ENCODE assay signal across 20 cellular contexts in genomic region chr5:1950096-1950707, GRCh38.
"Had no signal": no experiment of that assay in that cellular context is flagged by ENCODE, and none has a peak within 500 bp of the region (broad histone marks: within the 10 kb centered on the region; RNA-seq: fewer than 3 reads in every experiment).

No MANE protein-coding gene starts in this region.

- H3K27me3 ChIP-seq: body of pancreas, upper lobe of left lung had no signal

- DNase-seq: activated CD4-positive, alpha-beta T cell treated with anti-CD3 and anti-CD28 coated beads for 1 hour; activated CD4-positive, alpha-beta T cell treated with anti-CD3 and anti-CD28 coated beads, Interleukin-2, amount 50 U/mL, for 1 hour; activated CD8-positive, alpha-beta T cell treated with anti-CD3 and anti-CD28 coated beads, Interleukin-2, amount 10 ng/mL, durations not matched to agents 7 days and 5 days; activated gamma-delta T cell; activated naive CD4-positive, alpha-beta T cell treated with anti-CD3 and anti-CD28 coated beads, Interleukin-2, amount 50 U/mL, for 16 hours; activated naive CD8-positive, alpha-beta T cell treated with anti-CD3 and anti-CD28 coated beads, Interleukin-2, amount 50 U/mL, for 24 hours; foreskin melanocyte; left ventricle myocardium inferior; nephron progenitor cell; nucleus accumbens; small intestine; stimulated activated CD4-positive, alpha-beta T cell treated with anti-CD3 and anti-CD28 coated beads, Interleukin-2, amount 100 ng/mL, for 24 hours; stomach; upper lobe of left lung; WERI-Rb-1 had no signal

- H3K79me2 ChIP-seq: hepatocyte had no signal

- ATAC-seq: activated CD8-positive, alpha-beta T cell treated with anti-CD3 and anti-CD28 coated beads, Interleukin-2, amount 10 ng/mL, durations not matched to agents 7 days and 5 days; mucosa of descending colon; sciatic nerve; stimulated activated effector memory CD8-positive, alpha-beta T cell treated with anti-CD3 and anti-CD28 coated beads, Interleukin-12 subunit alpha, Interleukin-12 subunit beta, amount 100 ng/mL, for 72 hours had no signal

- H3K4me3 ChIP-seq: body of pancreas, hepatocyte, mucosa of descending colon, stomach, upper lobe of left lung had no signal

- H3K36me3 ChIP-seq: left ventricle myocardium inferior, stomach, upper lobe of left lung, WERI-Rb-1 had no signal

- H3K9me3 ChIP-seq: body of pancreas, left ventricle myocardium inferior, mucosa of descending colon, stomach, upper lobe of left lung had no signal

- H3K4me2 ChIP-seq: hepatocyte had no signal

- H3K4me1 ChIP-seq: body of pancreas, stomach, upper lobe of left lung had no signal

- H2AFZ ChIP-seq: hepatocyte had no signal

- H3K27ac ChIP-seq: hepatocyte, stomach, upper lobe of left lung, WERI-Rb-1 had no signal
